ENCODE assay signal across 21 cellular contexts in the genomic region with DNA sequence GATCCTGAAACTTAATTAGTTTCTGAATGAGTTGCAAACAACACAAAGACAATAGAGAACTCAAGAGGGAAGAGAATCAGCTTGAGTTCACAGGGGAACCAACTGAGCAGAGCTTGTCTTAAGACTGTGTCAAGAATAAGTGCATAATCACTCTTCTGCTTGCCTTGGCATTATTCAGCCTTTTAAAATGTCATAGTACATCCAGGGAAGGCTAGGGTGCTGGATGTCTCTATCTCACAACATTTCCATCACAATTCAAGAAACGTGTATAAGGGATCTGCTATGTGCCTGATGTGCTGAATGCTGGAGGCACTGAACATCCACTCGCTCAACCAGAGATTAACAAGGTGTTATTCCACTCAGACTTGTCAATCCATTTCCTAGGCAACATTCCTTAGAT.
DNase-seq lines count a peak whose midpoint lies in the region; ATAC-seq, FAIRE-seq and TF ChIP-seq lines count a peak whose summit lies in the region.
"Had no signal": no experiment of that assay in that cellular context is flagged by ENCODE, and none has a peak within 500 bp of the region (broad histone marks: within the 10 kb centered on the region; RNA-seq: fewer than 3 reads in every experiment).

No MANE protein-coding gene starts in this region.

- no peak for ATAC-seq in GM21737 (IDR thresholded peaks at IDR 0.05; ENCODE audit: unreplicated experiment)
- ATAC-seq: HCT116, HepG2 had no signal

- H3K23ac ChIP-seq in H1 (ENCODE audit: insufficient read length), result no peak overlapping the region

- H3K4ac ChIP-seq in H1 (replicated peaks; ENCODE audit: insufficient read length, low read depth, low read length), result no peak overlapping the region

- H3K36me3 ChIP-seq in HUES64 (ENCODE audit: insufficient read depth, low read length), result no peaks in the 10 kb centered on the region
- H3K36me3 ChIP-seq in H1 (ENCODE audit: control insufficient read depth in 2 of 4, insufficient read depth in 4 of 4, low read length in 3 of 4), result no peaks in the 10 kb centered on the region

- H3K56ac ChIP-seq in H1 (replicated peaks; ENCODE audit: insufficient read length, low read depth, low read length), result no peak overlapping the region

- H4K20me1 ChIP-seq in H1 (replicated peaks in 1 of 2; ENCODE audit: control insufficient read depth in 1 of 2, insufficient read depth in 2 of 2, low read length in 2 of 2), result no peaks in the 10 kb centered on the region

- peak overlapping the region; percentile 42; the same call in 1 of the 2 replicates for H2BK5ac ChIP-seq in H1 (ENCODE audit: low read depth, low read length)

- 0 out of 4 replicates have a peak overlapping the region, but pooled peaks of 1 of the 2 experiments have one; percentile 12 for H3K4me2 ChIP-seq in H1 (ENCODE audit: insufficient read depth in 1 of 2, low read depth in 2 of 2, low read length in 2 of 2)

- H3K27me3 ChIP-seq in HUES64 (ENCODE audit: insufficient read depth, low read length) (no peaks in the 10 kb centered on the region), H1 (replicated peaks in 1 of 4; ENCODE audit: control insufficient read depth in 3 of 4, extremely low read depth in 1 of 4, insufficient read depth in 3 of 4, low read length in 3 of 4) (no peaks in the 10 kb centered on the region)

- no peaks in the 10 kb centered on the region; the same call in 1 of the 2 replicates for H3K23me2 ChIP-seq in H1 (ENCODE audit: low read depth, low read length)

- TF ChIP-seq CTCF in GM12865 (IDR thresholded peaks at IDR 0.05; ENCODE audit: insufficient read depth, low read depth, low read length, missing control alignments) (no peak), H1 (IDR thresholded peaks at IDR 0.05; ENCODE audit: control extremely low read depth in 1 of 3, insufficient read depth in 1 of 3, low read depth in 1 of 3, low read length in 3 of 3) (no peak)

- H3K18ac ChIP-seq in H1 (ENCODE audit: extremely low read depth, low read length), result no peak overlapping the region; the same call in 1 of the 2 replicates

- H4K91ac ChIP-seq in H1 (replicated peaks; ENCODE audit: insufficient read length, low read length), result peak overlapping the region; percentile 26

- POLR2A ChIA-PET in H1 (lab: Charles Lee; ENCODE audit: partially characterized antibody), result interaction anchor here (0.7 kb wide), 1 partner anchor 77 kb away, joined by 3 read pairs; no protein-coding TSS in a partner anchor

- H4K8ac ChIP-seq in H1 (ENCODE audit: extremely low read depth, insufficient read depth, low read length), result no peak overlapping the region

- H3K9me3 ChIP-seq in HUES64 (ENCODE audit: insufficient read depth, low read depth, low read length) (no peaks in the 10 kb centered on the region), H1 (ENCODE audit: insufficient read depth in 2 of 2, low read depth in 1 of 2, low read length in 1 of 2) (no peaks in the 10 kb centered on the region)
- H3K9me3 ChIP-seq: Caco-2 had no signal

- peaks cover 46% of the 10 kb centered on the region for H3K4me1 ChIP-seq in HUES64 (ENCODE audit: insufficient read depth, low read length)
- peaks cover 0 to 24% (median 19%) of the 10 kb centered on the region in 4 experiments; a peak in 6 of 7 replicates for H3K4me1 ChIP-seq in H1 (replicated peaks in 1 of 4; ENCODE audit: control insufficient read depth in 3 of 4, insufficient read depth in 4 of 4, low read length in 3 of 4)
- H3K4me1 ChIP-seq: Caco-2 had no signal

- H3K9ac ChIP-seq in HUES64 (ENCODE audit: low read depth, low read length) (no peak overlapping the region), H1 (replicated peaks in 1 of 4; ENCODE audit: extremely low read depth in 1 of 4, low read depth in 3 of 4, low read length in 3 of 4) (no peak overlapping the region; a peak in 1 of 7 replicates)
- H3K9ac ChIP-seq: GM23248 had no signal

- CTCF ChIA-PET in H1 (lab: Charles Lee; ENCODE audit: partially characterized antibody), result no interaction called here

- H2BK20ac ChIP-seq in H1 (ENCODE audit: low read length), result 0 out of 2 replicates have a peak overlapping the region, but pooled peaks have one; percentile 28

- H2BK12ac ChIP-seq in H1 (ENCODE audit: low read depth, low read length), result peak overlapping the region; percentile 63; the same call in 1 of the 2 replicates

- H3K27ac ChIP-seq in HUES64 (ENCODE audit: low read depth, low read length), result peak overlapping the region; percentile 11; the same call in 1 of the 2 replicates
- no peak overlapping the region for H3K27ac ChIP-seq in H1 (ENCODE audit: low read depth, low read length)
- H3K27ac ChIP-seq: C4-2B, GM23248, HL-60 had no signal

- no peak overlapping the region for H3K4me3 ChIP-seq in GM12865 (ENCODE audit: low read depth, low read length)
- H3K4me3 ChIP-seq in HUES64 (ENCODE audit: low read length), result no peak overlapping the region
- no peak overlapping the region for H3K4me3 ChIP-seq in H1 (ENCODE audit: extremely low read depth in 1 of 4, insufficient read depth in 2 of 4, low read depth in 3 of 4, low read length in 4 of 4)
- H3K4me3 ChIP-seq: GM23248 had no signal

- no peaks in the 10 kb centered on the region for H3K79me1 ChIP-seq in H1 (ENCODE audit: low read depth, low read length)

- WGBS in HUES64, result 77% methylated on average over 2 of the region's 2 CpGs
- WGBS in H1 (ENCODE audit: extremely low coverage in 1 of 2, insufficient coverage in 1 of 2, insufficient read length in 1 of 2, insufficient replicate concordance in 2 of 2, low coverage in 1 of 2, low lambda C conversion rate in 2 of 2, missing lambda C conversion rate in 1 of 2), 2 experiments, result 79% methylated on average over 2 of the region's 2 CpGs; no CpG with 5 or more reads in 1 of the 2 experiments

- no peaks in the 10 kb centered on the region for H3K79me2 ChIP-seq in H1 (ENCODE audit: control insufficient read depth in 1 of 2, insufficient read depth in 2 of 2, low read length in 2 of 2)

- FAIRE-seq in H1 (lab: Jason Lieb, UNC), result no peak
- FAIRE-seq: D721Med, HepG2 had no signal

- TF ChIP-seq POLR2A in H1 (IDR thresholded peaks at IDR 0.05; ENCODE audit: control extremely low read depth in 1 of 2, low read depth in 2 of 2, low read length in 2 of 2), result no peak

- no peak for TF ChIP-seq EP300 in H1 (IDR thresholded peaks at IDR 0.05; ENCODE audit: borderline replicate concordance in 1 of 2, low read depth in 2 of 2, low read length in 2 of 2)

- peak overlapping the region; percentile 18 for H2BK120ac ChIP-seq in H1 (replicated peaks; ENCODE audit: low read depth, low read length)

- H3K14ac ChIP-seq in H1 (ENCODE audit: insufficient read length), result peak overlapping the region; percentile 52

- 0 out of 2 replicates have a peak overlapping the region, but pooled peaks have one; percentile 67 for H2AK5ac ChIP-seq in H1 (ENCODE audit: low read depth, low read length)

- H2AFZ ChIP-seq in H1 (ENCODE audit: low read length), result no peak overlapping the region; the same call in 1 of the 2 replicates
- H2AFZ ChIP-seq: GM23248 had no signal

- H2BK15ac ChIP-seq in H1 (ENCODE audit: low read length), result no peak overlapping the region

- DNase-seq in GM12865 (ENCODE audit: low read depth), result peak; percentile 5
- no peak for DNase-seq in H1 (ENCODE audit: low read depth in 1 of 2, low spot score in 2 of 2)
- no peak for DNase-seq in NCI-H2227 treated with DMSO at 0.1 percent for 48 hours (lab: John Stamatoyannopoulos, UW)
- no peak for DNase-seq in NCI-H2171 treated with DMSO at 0.1 percent for 48 hours (lab: John Stamatoyannopoulos, UW)
- DNase-seq: ACHN; AML-193; Caco-2; CD4-positive, alpha-beta T cell; DMS79; GDM1; GM23248; H7; HFFc6; KG1 had no signal

- H4K5ac ChIP-seq in H1 (ENCODE audit: insufficient read length, low read depth, low read length), result no peak overlapping the region

- TF ChIP-seq RAD21 in H1 (IDR thresholded peaks at IDR 0.05 in 1 of 2, conservative IDR thresholded peaks at IDR 0.05 in 1 of 2; ENCODE audit: low read depth in 2 of 2, low read length in 2 of 2), result no peak

TF ChIP-seq in H1, 55 proteins besides CTCF, POLR2A, EP300 and RAD21:
- no peak for TF ChIP-seq NRF1 (IDR thresholded peaks at IDR 0.05; ENCODE audit: low read depth, low read length)
- TF ChIP-seq RXRA (IDR thresholded peaks at IDR 0.05; ENCODE audit: insufficient read depth, low read depth, low read length), result no peak
- TF ChIP-seq, protein P1, sequence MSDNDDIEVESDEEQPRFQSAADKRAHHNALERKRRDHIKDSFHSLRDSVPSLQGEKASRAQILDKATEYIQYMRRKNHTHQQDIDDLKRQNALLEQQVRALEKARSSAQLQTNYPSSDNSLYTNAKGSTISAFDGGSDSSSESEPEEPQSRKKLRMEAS (IDR thresholded peaks at IDR 0.05), result no peak
- no peak for TF ChIP-seq SIN3A (conservative IDR thresholded peaks at IDR 0.05 in 1 of 2, IDR thresholded peaks at IDR 0.05 in 1 of 2; ENCODE audit: low read depth in 1 of 2, low read length in 2 of 2)
- no peak for TF ChIP-seq TAF7 (optimal IDR thresholded peaks at IDR 0.05; ENCODE audit: borderline replicate concordance, low read depth, low read length)
- no peak for TF ChIP-seq SUZ12 (IDR thresholded peaks at IDR 0.05; ENCODE audit: low read length)
- TF ChIP-seq HDAC2 (IDR thresholded peaks at IDR 0.05; ENCODE audit: borderline replicate concordance in 1 of 2, low read depth in 2 of 2, low read length in 2 of 2), result no peak
- no peak for TF ChIP-seq SIRT6 (IDR thresholded peaks at IDR 0.05; ENCODE audit: low read length)
- no peak for TF ChIP-seq GABPA (IDR thresholded peaks at IDR 0.05; ENCODE audit: borderline replicate concordance, insufficient read depth, low read length)
- TF ChIP-seq ZNF274 (IDR thresholded peaks at IDR 0.05; ENCODE audit: borderline replicate concordance, extremely low read depth, low read length), result no peak
- no peak for TF ChIP-seq TAF1 (IDR thresholded peaks at IDR 0.05; ENCODE audit: low read depth, low read length)
- TF ChIP-seq POU5F1 (IDR thresholded peaks at IDR 0.05; ENCODE audit: low read depth, low read length), result no peak
- no peak for TF ChIP-seq MAFK (IDR thresholded peaks at IDR 0.05; ENCODE audit: low read depth, low read length)
- no peak for TF ChIP-seq TEAD4 (IDR thresholded peaks at IDR 0.05; ENCODE audit: low read depth, low read length)
